Comparison of ENCODE assay signal across 8 cellular contexts in the genomic region with DNA sequence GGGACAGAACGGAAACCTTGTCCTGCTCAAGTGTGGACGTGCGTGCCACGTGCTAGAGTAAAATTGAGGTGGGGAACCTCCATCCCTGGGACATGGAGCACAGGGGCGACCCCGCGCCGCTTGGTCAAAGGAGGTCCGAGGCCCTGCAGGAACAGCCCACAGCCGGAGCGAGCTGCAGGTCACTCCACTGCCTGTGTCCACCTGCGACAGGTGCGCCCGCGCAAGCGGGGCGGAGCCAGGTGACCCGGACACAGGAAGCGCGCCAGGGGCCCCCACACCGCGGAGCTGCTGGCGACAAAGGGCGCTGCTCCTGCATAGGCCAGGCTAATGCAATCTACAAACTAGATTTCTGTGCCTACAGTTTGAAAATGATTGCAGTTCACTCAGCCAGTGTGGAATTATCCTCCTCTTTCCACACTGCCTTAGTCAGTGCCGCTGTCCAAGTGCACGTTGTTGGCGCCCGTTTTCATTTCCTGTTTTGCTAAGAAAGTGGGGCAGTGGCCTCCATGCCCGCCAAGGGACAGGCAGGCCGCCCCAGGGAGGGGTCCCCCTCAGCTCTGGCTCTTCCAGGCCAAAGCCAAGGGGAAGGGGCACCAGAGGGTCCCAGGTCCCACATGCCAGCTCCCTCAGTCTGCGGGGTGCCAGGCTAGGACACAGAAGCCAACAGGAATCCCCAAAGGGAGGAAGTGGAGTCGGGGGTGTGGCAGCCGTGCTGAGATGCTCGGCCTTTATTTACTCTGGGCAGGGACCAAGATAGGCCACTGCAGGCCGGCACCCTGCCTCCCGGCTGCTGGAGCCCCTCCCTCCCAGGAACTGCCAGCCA. TPM values are rescaled to one million over a fixed set of nuclear protein-coding genes. Genes with fewer than 3 reads are reported as not detected.
A peak's percentile ranks its signal among the peaks of the same experiment; 100 is the strongest.
DNase-seq lines count a peak whose midpoint lies in the region; ATAC-seq and TF ChIP-seq lines count a peak whose summit lies in the region.

No MANE protein-coding gene starts in this region.

- peak overlapping the region; percentile 95 for H3K9ac ChIP-seq in SU-DHL-6 (ENCODE audit: low read length)
- H3K9ac ChIP-seq in duodenal mucosa (ENCODE audit: low read depth in 1 of 2, low read length in 2 of 2), result peak overlapping the region; percentile 41 to 81

- peaks cover 6% of the 10 kb centered on the region for H3K79me2 ChIP-seq in SU-DHL-6 (ENCODE audit: insufficient read depth, low read length)

- H3K36me3 ChIP-seq in SU-DHL-6 (ENCODE audit: low read length), result peaks cover 17% of the 10 kb centered on the region
- H3K36me3 ChIP-seq in duodenal mucosa (ENCODE audit: control insufficient read depth in 1 of 2, insufficient read depth in 2 of 2, low read length in 2 of 2), result peaks cover 16 to 30% of the 10 kb centered on the region in 2 donors
- H3K36me3 ChIP-seq in upper lobe of left lung, result peaks cover 21 to 32% (median 29%) of the 10 kb centered on the region in 4 donors

- peak overlapping the region; percentile 36 for H3K4me3 Mint-ChIP-seq in mesothelial cell of epicardium

- TF ChIP-seq CTCF in SU-DHL-6 (IDR thresholded peaks at IDR 0.05; ENCODE audit: insufficient read depth, low read length, poor library complexity, severe bottlenecking), result no peak
- no peak for TF ChIP-seq CTCF in mesothelial cell of epicardium (IDR thresholded peaks at IDR 0.05; ENCODE audit: unreplicated experiment)
- TF ChIP-seq CTCF in upper lobe of left lung (IDR thresholded peaks at IDR 0.05), result peak in 1 of 6 experiments; percentile 2

- H3K27me3 ChIP-seq in SU-DHL-6 (ENCODE audit: low read length) (no peaks in the 10 kb centered on the region), duodenal mucosa (ENCODE audit: control insufficient read depth in 1 of 2, insufficient read depth in 2 of 2, low read length in 2 of 2) (no peaks in the 10 kb centered on the region), upper lobe of left lung (no peaks in the 10 kb centered on the region)

- ATAC-seq in upper lobe of left lung (ENCODE audit: low FRiP score in 2 of 2), result peak; percentile 44 to 85

- no peaks in the 10 kb centered on the region for H3K9me3 Mint-ChIP-seq in mesothelial cell of epicardium

- H3K27ac Mint-ChIP-seq in mesothelial cell of epicardium, result peak overlapping the region; percentile 24

- peak; percentile 63 for DNase-seq in AG08396 (ENCODE audit: low spot score)
- peak; percentile 87 for DNase-seq in HT-29 (ENCODE audit: low spot score)
- DNase-seq in mesothelial cell of epicardium (ENCODE audit: low spot score in 2 of 2, unreplicated experiment in 2 of 2), result no peak
- peak; percentile 90 to 92 for DNase-seq in upper lobe of left lung
- DNase-seq in occipital lobe (lab: John Stamatoyannopoulos, UW), result no peak
- DNase-seq in T1000 (lab: John Stamatoyannopoulos, UW), result no peak

- H3K4me3 ChIP-seq in SU-DHL-6 (ENCODE audit: insufficient read depth, low read length, poor library complexity, severe bottlenecking) (peak overlapping the region; percentile 31), duodenal mucosa (ENCODE audit: low read depth in 1 of 2, low read length in 2 of 2) (peak overlapping the region; percentile 33 to 64), upper lobe of left lung (peak overlapping the region in 3 of 4 donors; percentile 26 to 47 (median 41))

- H3K27me3 Mint-ChIP-seq in mesothelial cell of epicardium (ENCODE audit: low read depth), result no peaks in the 10 kb centered on the region

- TF ChIP-seq EP300 in upper lobe of left lung (IDR thresholded peaks at IDR 0.05), result no peak

- no peaks in the 10 kb centered on the region for H4K20me1 ChIP-seq in SU-DHL-6 (ENCODE audit: low read depth, low read length)

- no peaks in the 10 kb centered on the region for H3K9me3 ChIP-seq in SU-DHL-6 (ENCODE audit: insufficient read depth, low read length)
- no peaks in the 10 kb centered on the region for H3K9me3 ChIP-seq in duodenal mucosa (ENCODE audit: control insufficient read depth in 1 of 2, low read length in 2 of 2)
- no peaks in the 10 kb centered on the region for H3K9me3 ChIP-seq in upper lobe of left lung

- TF ChIP-seq POLR2A in upper lobe of left lung (IDR thresholded peaks at IDR 0.05), result peak in 1 of 4 donors; percentile 60

- H3K4me1 ChIP-seq in duodenal mucosa (ENCODE audit: control insufficient read depth in 1 of 2, insufficient read depth in 2 of 2, low read length in 2 of 2) (peaks cover 42 to 53% of the 10 kb centered on the region in 2 donors), upper lobe of left lung (peaks cover 48 to 59% (median 54%) of the 10 kb centered on the region in 4 donors)

- H2AFZ ChIP-seq in SU-DHL-6 (ENCODE audit: low read depth, low read length, severe bottlenecking), result peak overlapping the region; percentile 32

- H3K27ac ChIP-seq in SU-DHL-6 (ENCODE audit: low read depth, low read length) (peak overlapping the region; percentile 100), duodenal mucosa (ENCODE audit: low read depth, low read length) (peak overlapping the region; percentile 76), upper lobe of left lung (peak overlapping the region; percentile 77 to 97 (median 92))

- peak overlapping the region; percentile 97 for H3K4me2 ChIP-seq in SU-DHL-6 (ENCODE audit: low read depth, low read length, poor library complexity, severe bottlenecking)

- H3F3A ChIP-seq in SU-DHL-6 (ENCODE audit: insufficient read depth), result peaks cover 63% of the 10 kb centered on the region

- H3K36me3 Mint-ChIP-seq in mesothelial cell of epicardium, result peaks cover 11% of the 10 kb centered on the region

- peaks cover 9% of the 10 kb centered on the region for H3K4me1 Mint-ChIP-seq in mesothelial cell of epicardium

- no peaks in the 10 kb centered on the region for H3K9me2 ChIP-seq in SU-DHL-6 (replicated peaks; ENCODE audit: insufficient read depth, low read length)

- WGBS in upper lobe of left lung, 2 donors, result 1 to 5% methylated on average over 26 of the region's 36 CpGs

RNA-seq across cellular contexts. Expression of a gene that starts 4.3 kb away (rescaled TPM):
- 98.1 and 99.6 TPM in 2 replicates for total RNA-seq in HT-29 (2014; rRNA removed; shearing (Covaris generic))
- total RNA-seq in mesothelial cell of epicardium, result 77.7 to 79.9 TPM (median 78.2 TPM) in 3 replicates
- total RNA-seq in upper lobe of left lung, result 100 to 1,000 TPM in 4 of 6 donors, 10 to 100 TPM in 2; 85.0 to 279 (median 124) TPM
- 20.4 TPM for total RNA-seq in occipital lobe

RNA-seq across cellular contexts. Expression of a gene that starts 58.5 kb away (rescaled TPM):
- total RNA-seq in HT-29 (2014; rRNA removed; shearing (Covaris generic)), result 55.8 and 62.9 TPM in 2 replicates
- total RNA-seq in mesothelial cell of epicardium (47.9 to 54.2 TPM (median 52.8 TPM) in 3 replicates), upper lobe of left lung (100 to 1,000 TPM in 2 of 6 donors, 10 to 100 TPM in 4; 23.9 to 417 (median 54.5) TPM), occipital lobe (7.6 TPM)

Comparison
In these comparisons a context has a peak if more than half of its experiments do, and no peak if none do; other contexts are left out.
1. DNase-seq: peak in AG08396 (single experiment), HT-29 (single experiment) and upper lobe of left lung (2 of 2); none in mesothelial cell of epicardium (0 of 2), occipital lobe (single experiment) and T1000 (single experiment).
2. Peak in every context shown above with its lines, with median percentiles within 50 percentile points of each other: H3K27ac ChIP-seq and H3K4me3 ChIP-seq.